In the genomic region with DNA sequence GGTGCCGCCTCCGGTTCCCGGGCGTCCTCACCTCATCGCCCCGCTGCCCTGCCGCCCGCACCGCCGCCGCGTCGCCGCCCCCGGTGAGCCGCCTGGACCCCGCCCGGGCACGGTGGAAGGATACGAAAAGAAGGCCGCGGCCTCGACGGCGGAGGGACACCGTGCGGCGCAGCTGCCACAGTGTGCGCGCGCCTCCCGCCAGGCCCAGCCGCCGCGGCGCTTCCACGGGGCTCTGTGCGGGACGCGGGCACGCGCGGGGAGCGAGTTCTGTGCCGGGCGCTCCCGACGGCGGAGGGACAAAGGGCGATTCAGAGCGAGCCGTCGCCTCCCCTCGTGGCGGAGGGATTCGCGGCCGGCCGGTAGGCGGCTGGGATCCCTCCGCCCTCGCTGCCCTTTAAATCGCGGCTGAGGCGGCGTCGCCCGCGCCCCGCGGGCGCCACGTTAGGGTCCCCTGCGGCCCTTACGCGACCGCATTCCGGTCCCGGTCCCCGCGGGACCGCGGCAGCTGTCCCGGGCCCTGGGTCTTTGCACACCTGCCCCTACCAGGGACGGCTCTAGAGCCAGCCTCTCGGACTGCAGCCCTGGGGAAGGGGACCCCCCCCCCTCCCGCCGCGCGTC, we compare ENCODE assay signal across 8 cellular contexts. TPM values are rescaled to one million over a fixed set of nuclear protein-coding genes. Genes with fewer than 3 reads are reported as not detected.
DNase-seq lines count a peak whose midpoint lies in the region; ATAC-seq and TF ChIP-seq lines count a peak whose summit lies in the region.

No MANE protein-coding gene starts in this region.

- DNase-seq in Calu3 (peak; percentile 89), SHP77 (lab: John Stamatoyannopoulos, UW) (peak; percentile 84 to 91), activated gamma-delta T cell treated with Interleukin-2 at 50 U/mL for 16 hours (peak; percentile 75), foreskin fibroblast (peak; percentile 97 to 98), neural crest cell (ENCODE audit: low read depth, low spot score) (peak; percentile 77)

- peaks cover 56% of the 10 kb centered on the region for H3K4me1 Mint-ChIP-seq in Calu3 (ENCODE audit: low read depth, unreplicated experiment)
- H3K4me1 Mint-ChIP-seq in neural crest cell, result peaks cover 44% of the 10 kb centered on the region
- H3K4me1 Mint-ChIP-seq in stimulated activated naive CD8-positive, alpha-beta T cell treated with anti-CD3 and anti-CD28 coated beads, Interleukin-15, Interleukin-2, amounts not matched to agents 100 ng/mL and 50 ng/mL, for 24 hours (ENCODE audit: low read depth), result peaks cover 47% of the 10 kb centered on the region

- H3K4me3 Mint-ChIP-seq in Calu3 (ENCODE audit: low read depth, unreplicated experiment) (peak overlapping the region; percentile 91), neural crest cell (peak overlapping the region; percentile 90)
- H3K4me3 Mint-ChIP-seq in stimulated activated naive CD8-positive, alpha-beta T cell treated with anti-CD3 and anti-CD28 coated beads, Interleukin-15, Interleukin-2, amounts not matched to agents 100 ng/mL and 50 ng/mL, for 24 hours, result peak overlapping the region; percentile 70

- H3K4me3 ChIP-seq in foreskin fibroblast (ENCODE audit: low read depth in 1 of 2, low read length in 2 of 2), result peak overlapping the region; percentile 63 to 70

- H3K27me3 Mint-ChIP-seq in Calu3 (ENCODE audit: unreplicated experiment), result peaks cover 15% of the 10 kb centered on the region
- peaks cover 31% of the 10 kb centered on the region for H3K27me3 Mint-ChIP-seq in neural crest cell (ENCODE audit: low read depth)
- peaks cover 14% of the 10 kb centered on the region for H3K27me3 Mint-ChIP-seq in stimulated activated naive CD8-positive, alpha-beta T cell treated with anti-CD3 and anti-CD28 coated beads, Interleukin-15, Interleukin-2, amounts not matched to agents 100 ng/mL and 50 ng/mL, for 24 hours

- TF ChIP-seq CTCF in Calu3 (IDR thresholded peaks at IDR 0.05; ENCODE audit: unreplicated experiment) (no peak), foreskin fibroblast (IDR thresholded peaks at IDR 0.05; ENCODE audit: low read depth, low read length) (no peak), neural crest cell (conservative IDR thresholded peaks at IDR 0.05) (peak; percentile 24)

- no TSS peak for BruUV-seq in Calu3 (replicated peaks; lab: Mats Ljungman, UMichigan)

- H3K9me3 Mint-ChIP-seq in Calu3 (ENCODE audit: low read depth, unreplicated experiment), result no peaks in the 10 kb centered on the region
- H3K9me3 Mint-ChIP-seq in neural crest cell, result no peaks in the 10 kb centered on the region
- H3K9me3 Mint-ChIP-seq in stimulated activated naive CD8-positive, alpha-beta T cell treated with anti-CD3 and anti-CD28 coated beads, Interleukin-15, Interleukin-2, amounts not matched to agents 100 ng/mL and 50 ng/mL, for 24 hours, result no peaks in the 10 kb centered on the region

- intact Hi-C loops in Calu3 (cut with micrococcal nuclease; ENCODE audit: unreplicated experiment), result loop anchor here (10.0 kb wide), 1 partner anchor 81 kb away; no protein-coding TSS in a partner anchor

- peaks cover 61% of the 10 kb centered on the region for H3K36me3 Mint-ChIP-seq in Calu3 (ENCODE audit: insufficient read depth, unreplicated experiment)
- H3K36me3 Mint-ChIP-seq in neural crest cell (ENCODE audit: low read depth), result no peaks in the 10 kb centered on the region
- H3K36me3 Mint-ChIP-seq in stimulated activated naive CD8-positive, alpha-beta T cell treated with anti-CD3 and anti-CD28 coated beads, Interleukin-15, Interleukin-2, amounts not matched to agents 100 ng/mL and 50 ng/mL, for 24 hours (ENCODE audit: low read depth), result no peaks in the 10 kb centered on the region

- no peaks in the 10 kb centered on the region for H3K9me3 ChIP-seq in KOPT-K1 (ENCODE audit: insufficient read depth, low read length, poor library complexity, severe bottlenecking)

- ATAC-seq in GM21515 (IDR thresholded peaks at IDR 0.05; ENCODE audit: unreplicated experiment), result peak; percentile 46

- H3K27ac Mint-ChIP-seq in Calu3 (ENCODE audit: unreplicated experiment), result peak overlapping the region; percentile 63
- H3K27ac Mint-ChIP-seq in neural crest cell (ENCODE audit: unreplicated experiment), result peak overlapping the region; percentile 43
- H3K27ac Mint-ChIP-seq in stimulated activated naive CD8-positive, alpha-beta T cell treated with anti-CD3 and anti-CD28 coated beads, Interleukin-15, Interleukin-2, amounts not matched to agents 100 ng/mL and 50 ng/mL, for 24 hours, result no peak overlapping the region

- peak overlapping the region; percentile 80 for H3K27ac ChIP-seq in KOPT-K1 (ENCODE audit: low read depth, low read length, poor library complexity, severe bottlenecking)

- CTCF ChIA-PET in Calu3 (lab: Charles Lee), result interaction anchor here (0.6 kb wide), 1 partner anchor 143 kb away, joined by 5 read pairs; no protein-coding TSS in a partner anchor

- H3K36me3 ChIP-seq in KOPT-K1 (ENCODE audit: insufficient read depth, low read length), result no peaks in the 10 kb centered on the region

RNA-seq across cellular contexts. Expression of gene KMT5B, which starts 0.6 kb away (rescaled TPM):
- total RNA-seq in Calu3 (2022) (31.3 and 39.2 TPM in 2 replicates), neural crest cell (42.7 and 43.7 TPM in 2 replicates)

RNA-seq across cellular contexts. Expression of gene C11orf24, which starts 58.1 kb away (rescaled TPM):
- total RNA-seq in Calu3 (2022) (46.3 and 52.3 TPM in 2 replicates), neural crest cell (54.2 and 54.5 TPM in 2 replicates)

Comparison
In these comparisons a context has a peak if more than half of its experiments do, and no peak if none do; other contexts are left out.
1. Peak in every context shown above with its lines: DNase-seq, ATAC-seq, H3K4me3 ChIP-seq and H3K27ac ChIP-seq.